In genomic region chr19:1057185-1057857, GRCh38 we compare ENCODE assay signal across 9 cellular contexts. TPM values are rescaled to one million over a fixed set of nuclear protein-coding genes. Genes with fewer than 3 reads are reported as not detected.
DNase-seq lines count a peak whose midpoint lies in the region; ATAC-seq, FAIRE-seq and TF ChIP-seq lines count a peak whose summit lies in the region.
"Had no signal": no experiment of that assay in that cellular context is flagged by ENCODE, and none has a peak within 500 bp of the region (broad histone marks: within the 10 kb centered on the region; RNA-seq: fewer than 3 reads in every experiment).

No MANE protein-coding gene starts in this region.

- CTCF ChIA-PET in IMR-90 (lab: Yijun Ruan, JAX): no interaction called here

- H3K4me1 ChIP-seq in IMR-90 (ENCODE audit: control insufficient read depth, insufficient read depth, low read length): no peaks in the 10 kb centered on the region

- no peaks in the 10 kb centered on the region for H3K79me1 ChIP-seq in IMR-90 (ENCODE audit: low read depth in 1 of 2, low read length in 2 of 2)

- no peak overlapping the region for H2BK5ac ChIP-seq in IMR-90 (ENCODE audit: low read depth, low read length, poor library complexity, severe bottlenecking)

- dilution Hi-C loops in IMR-90 (cut with HindIII; ENCODE audit: low sequenced_read_pairs, unreplicated experiment): no loop called here

- no peak for ATAC-seq in IMR-90 (ENCODE audit: low read depth)
- no peak for ATAC-seq in GM21717 (IDR thresholded peaks at IDR 0.05; ENCODE audit: unreplicated experiment)
- ATAC-seq in GM18909 (IDR thresholded peaks at IDR 0.05; ENCODE audit: poor library complexity, unreplicated experiment): no peak
- ATAC-seq in GM19452 (IDR thresholded peaks at IDR 0.05; ENCODE audit: unreplicated experiment): no peak

- no TSS peak for BruUV-seq in IMR-90 (replicated peaks; lab: Mats Ljungman, UMichigan)

- no peak for FAIRE-seq in D721Med (lab: Jason Lieb, UNC)
- FAIRE-seq: colon had no signal

- H3K56ac ChIP-seq in IMR-90 (ENCODE audit: extremely low read depth, insufficient read depth, low read length): no peak overlapping the region

- no peaks in the 10 kb centered on the region for H3K9me1 ChIP-seq in IMR-90 (ENCODE audit: insufficient read depth, low read length)

- in situ Hi-C loops in IMR-90 (cut with MboI; ENCODE audit: low sequenced_read_pairs): no loop called here

- H3K4ac ChIP-seq in IMR-90 (ENCODE audit: low read depth, low read length): no peak overlapping the region

- H2AK5ac ChIP-seq in IMR-90 (ENCODE audit: low read depth, low read length): no peak overlapping the region

- H2AK9ac ChIP-seq in IMR-90 (replicated peaks; ENCODE audit: low read depth, low read length, poor library complexity): no peak overlapping the region

- intact Hi-C loops in IMR-90 (cut with micrococcal nuclease): no loop called here

- POLR2A ChIA-PET in IMR-90 (lab: Charles Lee; ENCODE audit: unreplicated experiment): no interaction called here

- no peak overlapping the region for H3K23ac ChIP-seq in IMR-90 (ENCODE audit: low read depth, low read length)

- H2BK20ac ChIP-seq in IMR-90 (ENCODE audit: low read depth, low read length): no peak overlapping the region

- no peak overlapping the region for H2BK15ac ChIP-seq in IMR-90 (ENCODE audit: low read depth, low read length)

- no peak overlapping the region for H3K4me3 ChIP-seq in IMR-90 (ENCODE audit: insufficient read depth, low read depth, low read length)

- TF ChIP-seq POLR2A in IMR-90 (IDR thresholded peaks at IDR 0.05; ENCODE audit: low read depth, low read length): no peak

- TF ChIP-seq CTCF in D721Med (IDR thresholded peaks at IDR 0.05; ENCODE audit: insufficient read depth, missing control alignments) (no peak), IMR-90 (conservative IDR thresholded peaks at IDR 0.05; ENCODE audit: low read depth, low read length) (no peak)

- H3K9me3 ChIP-seq in IMR-90 (ENCODE audit: control insufficient read depth, insufficient read depth, low read length): peaks cover 36% of the 10 kb centered on the region

- WGBS in IMR-90 (ENCODE audit: extremely low coverage in 2 of 2, insufficient read length in 1 of 2), 2 experiments: 56% methylated on average over 1 of the region's 3 CpGs; no CpG with 5 or more reads in 1 of the 2 experiments

- H3K18ac ChIP-seq in IMR-90 (ENCODE audit: low read depth, low read length): no peak overlapping the region

- H4K91ac ChIP-seq in IMR-90 (ENCODE audit: insufficient read depth, low read depth, low read length): no peak overlapping the region

- no peaks in the 10 kb centered on the region for H3K27me3 ChIP-seq in IMR-90 (ENCODE audit: control insufficient read depth, insufficient read depth, low read length)

- DNase-seq in D721Med (ENCODE audit: insufficient read length, low spot score) (peak; percentile 68), IMR-90 (peak; percentile 67), kidney glomerular epithelial cell (lab: John Stamatoyannopoulos, UW) (peak; percentile 46), NCI-H748 (lab: John Stamatoyannopoulos, UW; ENCODE audit: unreplicated experiment) (no peak)
- peak; percentile 53 for DNase-seq in activated CD4-positive, alpha-beta T cell treated with anti-CD3 and anti-CD28 coated beads, Interleukin-2, amount 50 U/mL, for 1 hour

- no peak for TF ChIP-seq RAD21 in IMR-90 (IDR thresholded peaks at IDR 0.05; ENCODE audit: low read length)

- H3K36me3 ChIP-seq in IMR-90 (ENCODE audit: control insufficient read depth, insufficient read depth, low read length): peaks cover 1% of the 10 kb centered on the region; the same call in 1 of the 2 replicates

- no peak overlapping the region for H3K27ac ChIP-seq in IMR-90 (ENCODE audit: insufficient read depth, low read length)

- H4K5ac ChIP-seq in IMR-90 (ENCODE audit: low read depth, low read length): no peak overlapping the region

- no peaks in the 10 kb centered on the region for H4K20me1 ChIP-seq in IMR-90 (ENCODE audit: insufficient read depth, low read length)

- no peak overlapping the region for H3K9ac ChIP-seq in IMR-90 (ENCODE audit: low read depth, low read length)

- H3K14ac ChIP-seq in IMR-90 (replicated peaks; ENCODE audit: low read depth, low read length): no peak overlapping the region

- no peak overlapping the region for H3K4me2 ChIP-seq in IMR-90 (ENCODE audit: low read depth, low read length)

- H4K8ac ChIP-seq in IMR-90 (ENCODE audit: low read depth in 2 of 2, low read length in 2 of 2): no peak overlapping the region

- no peak overlapping the region for H2AFZ ChIP-seq in IMR-90 (replicated peaks; ENCODE audit: low read length, poor library complexity)

- H2BK120ac ChIP-seq in IMR-90 (ENCODE audit: low read depth, low read length): no peak overlapping the region

TF ChIP-seq in IMR-90, 13 proteins besides CTCF, POLR2A, EP300 and RAD21:
- no peak for TF ChIP-seq CEBPB (IDR thresholded peaks at IDR 0.05; ENCODE audit: low read depth, low read length)
- TF ChIP-seq CHD1 (IDR thresholded peaks at IDR 0.05; ENCODE audit: low read depth, low read length): no peak
- TF ChIP-seq MAFK (IDR thresholded peaks at IDR 0.05; ENCODE audit: low read depth, low read length): no peak
- no peak for TF ChIP-seq FOS (IDR thresholded peaks at IDR 0.05; ENCODE audit: low read depth, low read length)
- TF ChIP-seq USF2 (IDR thresholded peaks at IDR 0.05; ENCODE audit: low read depth, low read length): no peak
- no peak for TF ChIP-seq RFX5 (IDR thresholded peaks at IDR 0.05; ENCODE audit: low read depth, low read length)
- TF ChIP-seq SMC3 (IDR thresholded peaks at IDR 0.05; ENCODE audit: low read depth, low read length): no peak
- no peak for TF ChIP-seq BHLHE40 (IDR thresholded peaks at IDR 0.05; ENCODE audit: low read depth, low read length)
- no peak for TF ChIP-seq MAZ (IDR thresholded peaks at IDR 0.05; ENCODE audit: borderline replicate concordance, low read depth, low read length)
- TF ChIP-seq NFE2L2 (IDR thresholded peaks at IDR 0.05; ENCODE audit: low read depth, low read length): no peak
- no peak for TF ChIP-seq MXI1 (IDR thresholded peaks at IDR 0.05; ENCODE audit: borderline replicate concordance, low read depth, low read length)
- TF ChIP-seq RCOR1 (IDR thresholded peaks at IDR 0.05; ENCODE audit: insufficient replicate concordance, low read length): no peak
TF ChIP-seq in IMR-90: peak in this region for 0.

RNA-seq across cellular contexts. Expression of gene ARHGAP45, which starts 9.6 kb away (rescaled TPM):
- total RNA-seq in IMR-90 (2012; rRNA removed): 0.83 and 1.3 TPM in 2 replicates
- polyA plus RNA-seq in IMR-90 (2012; rRNA removed): 1.4 and 1.7 TPM in 2 replicates
- polyA plus RNA-seq in IMR-90 (2012; cell fraction: cytosol; rRNA removed): 2.0 and 2.2 TPM in 2 replicates
- 3.0 and 10.5 TPM in 2 replicates for polyA plus RNA-seq in IMR-90 (2012; cell fraction: nucleus; rRNA removed; ENCODE audit: low replicate concordance)

RNA-seq across cellular contexts. Expression of gene ABCA7, which starts 17.4 kb away (rescaled TPM):
- total RNA-seq in IMR-90 (2012; rRNA removed): 0.36 and 0.56 TPM in 2 replicates
- 3.2 and 3.3 TPM in 2 replicates for polyA plus RNA-seq in IMR-90 (2012; rRNA removed)
- 3.0 and 3.3 TPM in 2 replicates for polyA plus RNA-seq in IMR-90 (2012; cell fraction: cytosol; rRNA removed)
- 21.0 and 42.9 TPM in 2 replicates for polyA plus RNA-seq in IMR-90 (2012; cell fraction: nucleus; rRNA removed; ENCODE audit: low replicate concordance)

RNA-seq across cellular contexts. Expression of gene CNN2, which starts 30.9 kb away (rescaled TPM):
- total RNA-seq in IMR-90 (2012; rRNA removed): 270 and 272 TPM in 2 replicates
- polyA plus RNA-seq in IMR-90 (2012; rRNA removed): 385 and 395 TPM in 2 replicates
- 751 and 1,323 TPM in 2 replicates for polyA plus RNA-seq in IMR-90 (2012; cell fraction: cytosol; rRNA removed)
- 398 and 523 TPM in 2 replicates for polyA plus RNA-seq in IMR-90 (2012; cell fraction: nucleus; rRNA removed; ENCODE audit: low replicate concordance)

RNA-seq across cellular contexts. Expression of gene RNU6-2, which starts 36.0 kb away (rescaled TPM):
- not detected in 2 replicates for total RNA-seq in IMR-90 (2012; rRNA removed)
- not detected in 2 replicates for polyA plus RNA-seq in IMR-90 (2012; rRNA removed)
- polyA plus RNA-seq in IMR-90 (2012; cell fraction: cytosol; rRNA removed): not detected in 2 replicates
- polyA plus RNA-seq in IMR-90 (2012; cell fraction: nucleus; rRNA removed; ENCODE audit: low replicate concordance): not detected in 2 replicates

RNA-seq across cellular contexts. Expression of gene TMEM259, which starts 36.4 kb away (rescaled TPM):
- total RNA-seq in IMR-90 (2012; rRNA removed): 22.6 and 26.4 TPM in 2 replicates
- 153 and 181 TPM in 2 replicates for polyA plus RNA-seq in IMR-90 (2012; rRNA removed)
- 88.4 and 194 TPM in 2 replicates for polyA plus RNA-seq in IMR-90 (2012; cell fraction: cytosol; rRNA removed)
- polyA plus RNA-seq in IMR-90 (2012; cell fraction: nucleus; rRNA removed; ENCODE audit: low replicate concordance): 867 and 2,100 TPM in 2 replicates
